12 cellular contexts compared by ENCODE assay signal in the genomic region with DNA sequence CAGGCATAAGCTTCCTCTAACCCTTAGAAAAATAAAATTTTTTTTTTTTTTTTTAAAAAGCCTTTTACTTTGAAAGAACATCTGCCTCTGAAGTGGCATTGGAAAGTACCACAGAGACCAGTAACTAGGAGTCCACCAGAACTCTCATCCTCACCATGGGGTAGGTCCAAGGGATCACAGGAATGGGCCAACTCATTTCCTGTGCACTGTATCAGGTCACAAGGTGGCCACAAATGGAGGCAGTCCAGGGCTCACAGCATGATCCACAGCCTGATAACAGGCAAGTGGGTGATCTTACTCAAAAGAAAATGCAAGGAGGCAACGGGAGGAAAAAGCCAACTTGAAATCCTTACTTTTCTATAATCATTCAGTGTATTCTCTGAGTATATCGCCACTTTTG. TPM values are rescaled to one million over a fixed set of nuclear protein-coding genes. Genes with fewer than 3 reads are reported as not detected.
DNase-seq lines count a peak whose midpoint lies in the region; ATAC-seq, FAIRE-seq and TF ChIP-seq lines count a peak whose summit lies in the region.
"Not testable (repeated sequence)": the region's sequence is repeated elsewhere in the genome, so short reads cannot be mapped to it uniquely, and the experiment has no call there.
"Had no signal": no experiment of that assay in that cellular context is flagged by ENCODE, and none has a peak within 500 bp of the region (broad histone marks: within the 10 kb centered on the region; RNA-seq: fewer than 3 reads in every experiment).

No MANE protein-coding gene starts in this region.

- CTCF ChIA-PET in activated CD4-positive, alpha-beta memory T cell treated with anti-CD3 and anti-CD28 coated beads, Interleukin-2, amount 10 ng/mL, durations not matched to agents 7 days and 5 days (lab: Charles Lee): not testable (repeated sequence)

- H3K36me3 ChIP-seq in DND-41 (ENCODE audit: insufficient read depth, low read length); bronchial epithelial cell (ENCODE audit: control insufficient read depth, insufficient read depth, low read length): not testable (repeated sequence)

- not testable (repeated sequence) for H3K27ac Mint-ChIP-seq in T-helper 1 cell treated with Interleukin-12 subunit alpha and Interleukin-12 subunit beta and Interleukin-4 antibody, amounts not matched to agents 30 μg/mL and 1 μg/mL, for 36 hours; activated CD4-positive, alpha-beta memory T cell treated with anti-CD3 and anti-CD28 coated beads, Interleukin-2, amount 10 ng/mL, durations not matched to agents 7 days and 5 days; activated T-helper 1 cell treated with anti-CD3 and anti-CD28 coated beads, Interleukin-12 subunit alpha, Interleukin-12 subunit beta, Interleukin-2, Interleukin-4 antibody, amounts not matched to agents 30 ng/mL and 10 ng/mL and 1 ng/mL, durations not matched to agents 14 hours and 24 hours and 36 hours

- ATAC-seq in DND-41 (ENCODE audit: insufficient read depth, low read depth): peak; percentile 59
- ATAC-seq in esophagus mucosa: peak; percentile 42

- H2AFZ ChIP-seq in DND-41 (ENCODE audit: low read depth, low read length): not testable (repeated sequence)

- POLR2A ChIA-PET in activated CD4-positive, alpha-beta memory T cell treated with anti-CD3 and anti-CD28 coated beads, Interleukin-2, amount 10 ng/mL, durations not matched to agents 7 days and 5 days (lab: Charles Lee): interaction anchor here (1.0 to 2.0 kb wide), 3 partner anchors 26 to 31 kb away, joined by 3 to 9 read pairs (median 7); no protein-coding TSS in a partner anchor

- not testable (repeated sequence) for H4K20me1 ChIP-seq in DND-41 (ENCODE audit: insufficient read depth, low read length)

- not testable (repeated sequence) for H3K9me3 ChIP-seq in DND-41 (ENCODE audit: insufficient read depth, low read length, severe bottlenecking)

- not testable (repeated sequence) for TF ChIP-seq CTCF in DND-41 (IDR thresholded peaks at IDR 0.05; ENCODE audit: borderline replicate concordance, extremely low read depth, low read length, poor library complexity, severe bottlenecking); bronchial epithelial cell (IDR thresholded peaks at IDR 0.05; ENCODE audit: insufficient read depth, low read length, severe bottlenecking)

- not testable (repeated sequence) for H3K27me3 ChIP-seq in DND-41 (ENCODE audit: insufficient read depth, low read length, poor library complexity); bronchial epithelial cell (ENCODE audit: control insufficient read depth, insufficient read depth, low read length)

- not testable (repeated sequence) for H3K27ac ChIP-seq in DND-41 (ENCODE audit: low read length)

- H3K27me3 Mint-ChIP-seq in T-helper 1 cell treated with Interleukin-12 subunit alpha and Interleukin-12 subunit beta and Interleukin-4 antibody, amounts not matched to agents 30 μg/mL and 1 μg/mL, for 36 hours (ENCODE audit: low read depth); activated CD4-positive, alpha-beta memory T cell treated with anti-CD3 and anti-CD28 coated beads, Interleukin-2, amount 10 ng/mL, durations not matched to agents 7 days and 5 days; activated T-helper 1 cell treated with anti-CD3 and anti-CD28 coated beads, Interleukin-12 subunit alpha, Interleukin-12 subunit beta, Interleukin-2, Interleukin-4 antibody, amounts not matched to agents 30 ng/mL and 10 ng/mL and 1 ng/mL, durations not matched to agents 14 hours and 24 hours and 36 hours (ENCODE audit: insufficient read depth): not testable (repeated sequence)

- not testable (repeated sequence) for H3K9me3 Mint-ChIP-seq in T-helper 1 cell treated with Interleukin-12 subunit alpha and Interleukin-12 subunit beta and Interleukin-4 antibody, amounts not matched to agents 30 μg/mL and 1 μg/mL, for 36 hours; activated CD4-positive, alpha-beta memory T cell treated with anti-CD3 and anti-CD28 coated beads, Interleukin-2, amount 10 ng/mL, durations not matched to agents 7 days and 5 days; activated T-helper 1 cell treated with anti-CD3 and anti-CD28 coated beads, Interleukin-12 subunit alpha, Interleukin-12 subunit beta, Interleukin-2, Interleukin-4 antibody, amounts not matched to agents 30 ng/mL and 10 ng/mL and 1 ng/mL, durations not matched to agents 14 hours and 24 hours and 36 hours

- intact Hi-C loops in activated T-helper 1 cell treated with anti-CD3 and anti-CD28 coated beads, Interleukin-12 subunit alpha, Interleukin-12 subunit beta, Interleukin-2, Interleukin-4 antibody, amounts not matched to agents 30 ng/mL and 10 ng/mL and 1 ng/mL, durations not matched to agents 14 hours and 24 hours and 36 hours (cut with micrococcal nuclease): not testable (repeated sequence)

- FAIRE-seq in bronchial epithelial cell (lab: Jason Lieb, UNC): peak; percentile 52
- peak; percentile 80 for FAIRE-seq in urothelium cell line (lab: Jason Lieb, UNC)

- H3K4me3 Mint-ChIP-seq in T-helper 1 cell treated with Interleukin-12 subunit alpha and Interleukin-12 subunit beta and Interleukin-4 antibody, amounts not matched to agents 30 μg/mL and 1 μg/mL, for 36 hours: peak overlapping the region; percentile 90
- H3K4me3 Mint-ChIP-seq in activated CD4-positive, alpha-beta memory T cell treated with anti-CD3 and anti-CD28 coated beads, Interleukin-2, amount 10 ng/mL, durations not matched to agents 7 days and 5 days: peak overlapping the region; percentile 88
- H3K4me3 Mint-ChIP-seq in activated T-helper 1 cell treated with anti-CD3 and anti-CD28 coated beads, Interleukin-12 subunit alpha, Interleukin-12 subunit beta, Interleukin-2, Interleukin-4 antibody, amounts not matched to agents 30 ng/mL and 10 ng/mL and 1 ng/mL, durations not matched to agents 14 hours and 24 hours and 36 hours: peak overlapping the region; percentile 69

- not testable (repeated sequence) for H3K36me3 Mint-ChIP-seq in T-helper 1 cell treated with Interleukin-12 subunit alpha and Interleukin-12 subunit beta and Interleukin-4 antibody, amounts not matched to agents 30 μg/mL and 1 μg/mL, for 36 hours (ENCODE audit: low read depth); activated T-helper 1 cell treated with anti-CD3 and anti-CD28 coated beads, Interleukin-12 subunit alpha, Interleukin-12 subunit beta, Interleukin-2, Interleukin-4 antibody, amounts not matched to agents 30 ng/mL and 10 ng/mL and 1 ng/mL, durations not matched to agents 14 hours and 24 hours and 36 hours (ENCODE audit: low read depth)
- peaks cover 41% of the 10 kb centered on the region for H3K36me3 Mint-ChIP-seq in activated CD4-positive, alpha-beta memory T cell treated with anti-CD3 and anti-CD28 coated beads, Interleukin-2, amount 10 ng/mL, durations not matched to agents 7 days and 5 days (ENCODE audit: low read depth)

- H3K9ac ChIP-seq in DND-41 (ENCODE audit: low read depth, low read length): not testable (repeated sequence)

- not testable (repeated sequence) for H3K4me3 ChIP-seq in DND-41 (ENCODE audit: low read depth in 1 of 2, low read length in 2 of 2); bronchial epithelial cell (ENCODE audit: low read depth, low read length)

- not testable (repeated sequence) for H3K4me2 ChIP-seq in DND-41 (ENCODE audit: insufficient read depth, low read length)

- peaks cover 14% of the 10 kb centered on the region for H3K4me1 Mint-ChIP-seq in T-helper 1 cell treated with Interleukin-12 subunit alpha and Interleukin-12 subunit beta and Interleukin-4 antibody, amounts not matched to agents 30 μg/mL and 1 μg/mL, for 36 hours (ENCODE audit: low read depth)
- H3K4me1 Mint-ChIP-seq in activated CD4-positive, alpha-beta memory T cell treated with anti-CD3 and anti-CD28 coated beads, Interleukin-2, amount 10 ng/mL, durations not matched to agents 7 days and 5 days: peaks cover 40% of the 10 kb centered on the region
- H3K4me1 Mint-ChIP-seq in activated T-helper 1 cell treated with anti-CD3 and anti-CD28 coated beads, Interleukin-12 subunit alpha, Interleukin-12 subunit beta, Interleukin-2, Interleukin-4 antibody, amounts not matched to agents 30 ng/mL and 10 ng/mL and 1 ng/mL, durations not matched to agents 14 hours and 24 hours and 36 hours (ENCODE audit: low read depth): peaks cover 25% of the 10 kb centered on the region

- H3K79me2 ChIP-seq in DND-41 (ENCODE audit: insufficient read depth, low read length): not testable (repeated sequence)

- H3K4me1 ChIP-seq in DND-41 (ENCODE audit: insufficient read depth, low read length): not testable (repeated sequence)

- DNase-seq in DND-41; activated CD4-positive, alpha-beta memory T cell treated with anti-CD3 and anti-CD28 coated beads, Interleukin-2, amount 10 ng/mL, durations not matched to agents 7 days and 5 days; activated T-helper 1 cell treated with anti-CD3 and anti-CD28 coated beads, Interleukin-12 subunit alpha, Interleukin-12 subunit beta, Interleukin-2, Interleukin-4 antibody, amounts not matched to agents 30 ng/mL and 10 ng/mL and 1 ng/mL, durations not matched to agents 14 hours and 24 hours and 36 hours (ENCODE audit: low spot score); bronchial epithelial cell (ENCODE audit: low read depth); urothelium cell line (ENCODE audit: low spot score): not testable (repeated sequence)

RNA-seq across cellular contexts. Expression of a gene that starts 24.6 kb away (rescaled TPM):
- 100 to 1,000 TPM in 1 of 2 experiments, 10 to 100 TPM in 1; 98.1 to 101 TPM for total RNA-seq in activated CD4-positive, alpha-beta memory T cell treated with anti-CD3 and anti-CD28 coated beads, Interleukin-2, amount 10 ng/mL, durations not matched to agents 7 days and 5 days
- total RNA-seq in activated T-helper 1 cell treated with anti-CD3 and anti-CD28 coated beads, Interleukin-12 subunit alpha, Interleukin-12 subunit beta, Interleukin-2, Interleukin-4 antibody, amounts not matched to agents 30 ng/mL and 10 ng/mL and 1 ng/mL, durations not matched to agents 14 hours and 24 hours and 36 hours: 9.5 and 10.5 TPM in 2 replicates
- 0.53 and 2.4 TPM in 2 replicates for total RNA-seq in bronchial epithelial cell
- total RNA-seq in esophagus mucosa: 14.0 TPM
- total RNA-seq: G401 had no signal

RNA-seq across cellular contexts. Expression of a gene that starts 34.8 kb away (rescaled TPM):
- 100 to 1,000 TPM; 130 to 132 TPM for total RNA-seq in activated CD4-positive, alpha-beta memory T cell treated with anti-CD3 and anti-CD28 coated beads, Interleukin-2, amount 10 ng/mL, durations not matched to agents 7 days and 5 days
- 21.1 and 21.4 TPM in 2 replicates for total RNA-seq in activated T-helper 1 cell treated with anti-CD3 and anti-CD28 coated beads, Interleukin-12 subunit alpha, Interleukin-12 subunit beta, Interleukin-2, Interleukin-4 antibody, amounts not matched to agents 30 ng/mL and 10 ng/mL and 1 ng/mL, durations not matched to agents 14 hours and 24 hours and 36 hours
- total RNA-seq in bronchial epithelial cell (10.8 and 69.3 TPM in 2 replicates), esophagus mucosa (58.8 TPM)
- total RNA-seq: G401 had no signal

RNA-seq across cellular contexts. Expression of a gene that starts 46.8 kb away (rescaled TPM):
- under 1 TPM in 1 of 2 experiments, not detected in 1; 0.30 TPM for total RNA-seq in activated CD4-positive, alpha-beta memory T cell treated with anti-CD3 and anti-CD28 coated beads, Interleukin-2, amount 10 ng/mL, durations not matched to agents 7 days and 5 days
- total RNA-seq in activated T-helper 1 cell treated with anti-CD3 and anti-CD28 coated beads, Interleukin-12 subunit alpha, Interleukin-12 subunit beta, Interleukin-2, Interleukin-4 antibody, amounts not matched to agents 30 ng/mL and 10 ng/mL and 1 ng/mL, durations not matched to agents 14 hours and 24 hours and 36 hours: not detected in 2 replicates
- total RNA-seq in bronchial epithelial cell (6.9 TPM in 1 of 2 replicates, not detected in the other), esophagus mucosa (not detected)
- total RNA-seq: A673, Calu3, G401, GM12878, H4 had no signal
